ENCODE assay signal across 8 cellular contexts in the genomic region with DNA sequence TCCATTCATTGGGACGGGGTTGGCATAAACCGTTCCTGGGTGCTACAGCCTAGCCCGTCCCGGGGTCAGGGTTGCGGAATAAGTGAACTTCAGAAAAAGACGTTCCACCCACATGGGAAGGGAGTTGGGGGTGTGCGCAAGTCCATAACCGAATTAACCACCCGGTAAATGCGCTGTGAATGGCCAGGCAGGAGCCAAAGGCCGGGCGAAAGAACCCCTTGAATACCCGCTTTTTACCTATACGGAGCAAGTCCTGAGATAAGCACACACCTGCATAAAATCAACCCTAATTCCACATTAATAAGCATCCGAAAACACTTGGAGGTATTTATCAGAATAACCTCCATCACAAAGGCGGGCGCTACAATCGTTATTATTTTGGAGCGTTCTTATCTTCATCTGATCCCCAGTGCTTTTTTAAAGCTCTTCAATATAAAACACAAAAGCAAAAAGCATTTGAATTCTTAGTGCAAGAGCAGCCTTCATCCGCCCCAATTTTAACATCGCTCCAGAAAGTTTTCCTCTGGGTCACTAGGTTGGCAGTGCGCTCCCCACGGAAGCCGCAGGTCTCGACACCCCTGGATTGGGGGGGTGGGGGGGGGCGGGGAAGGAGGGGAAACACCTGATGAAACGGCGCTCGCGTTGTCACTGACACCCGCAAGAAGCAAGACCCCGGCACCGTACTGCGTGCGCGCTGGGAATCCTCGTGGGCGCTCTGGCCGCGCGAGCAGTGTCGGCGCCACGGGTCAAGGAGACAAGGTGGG. TPM values are rescaled to one million over a fixed set of nuclear protein-coding genes. Genes with fewer than 3 reads are reported as not detected.
DNase-seq lines count a peak whose midpoint lies in the region; ATAC-seq, FAIRE-seq and TF ChIP-seq lines count a peak whose summit lies in the region.

No MANE protein-coding gene starts in this region.

- peak overlapping the region; percentile 90 for H3K4me2 ChIP-seq in HCT116 (ENCODE audit: low read length)
- peak overlapping the region; percentile 92 for H3K4me2 ChIP-seq in astrocyte (ENCODE audit: low read length)

- H3K4me3 ChIP-seq in A673 (ENCODE audit: low read depth, low read length, poor library complexity, severe bottlenecking) (peak overlapping the region; percentile 91), HCT116 (replicated peaks in 1 of 2; ENCODE audit: low read depth in 1 of 2, low read length in 2 of 2) (peak overlapping the region; percentile 64 to 72), astrocyte (ENCODE audit: insufficient read depth, low read depth, low read length) (peak overlapping the region; percentile 78)

- no peak for TF ChIP-seq CTCF in A673 (conservative IDR thresholded peaks at IDR 0.05; ENCODE audit: low read depth, low read length)
- TF ChIP-seq CTCF in HCT116 (IDR thresholded peaks at IDR 0.05 in 2 of 3, conservative IDR thresholded peaks at IDR 0.05 in 1 of 3; ENCODE audit: borderline replicate concordance in 1 of 3, insufficient read depth in 1 of 3, low read depth in 2 of 3, low read length in 2 of 3) = no peak
- TF ChIP-seq CTCF in astrocyte (IDR thresholded peaks at IDR 0.05; ENCODE audit: insufficient read depth, low read depth, low read length) = no peak

- ATAC-seq in HCT116 (no peak), memory B cell (ENCODE audit: low read depth) (no peak)

- H3K4me3 Mint-ChIP-seq in astrocyte (ENCODE audit: unreplicated experiment) (peak overlapping the region; percentile 95), memory B cell (peak overlapping the region; percentile 73)

- H3K27me3 ChIP-seq in A673 (replicated peaks; ENCODE audit: insufficient read depth, low read depth, low read length, poor library complexity) = no peaks in the 10 kb centered on the region
- no peaks in the 10 kb centered on the region for H3K27me3 ChIP-seq in HCT116 (ENCODE audit: insufficient read depth, low read length)
- H3K27me3 ChIP-seq in astrocyte (ENCODE audit: insufficient read depth, low read length) = peaks cover 2% of the 10 kb centered on the region

- BruUV-seq in A673 (replicated peaks; lab: Mats Ljungman, UMichigan) (TSS peak; percentile 15), HCT116 (replicated peaks; lab: Mats Ljungman, UMichigan) (TSS peak; percentile 19)

- no peak overlapping the region for H2AFZ ChIP-seq in HCT116 (ENCODE audit: low read depth, low read length, poor library complexity, severe bottlenecking)
- peak overlapping the region; percentile 65 for H2AFZ ChIP-seq in astrocyte (ENCODE audit: low read depth, low read length)

- RAD21 ChIA-PET in HCT116 (lab: Charles Lee; ENCODE audit: low non-redundant PET in 1 of 2, low total read pairs in 2 of 2, uncharacterized antibody in 2 of 2, unreplicated experiment in 2 of 2) = no interaction called here

- H3K9me3 ChIP-seq in A673 (ENCODE audit: low read depth, low read length, poor library complexity, severe bottlenecking) = no peaks in the 10 kb centered on the region
- no peaks in the 10 kb centered on the region for H3K9me3 ChIP-seq in HCT116 (ENCODE audit: control insufficient read depth in 1 of 2, insufficient read depth in 1 of 2, low read depth in 1 of 2, low read length in 2 of 2)
- H3K9me3 ChIP-seq in astrocyte (ENCODE audit: insufficient read depth, low read depth, low read length) = no peaks in the 10 kb centered on the region

- H3K27me3 Mint-ChIP-seq in astrocyte (ENCODE audit: low read depth, unreplicated experiment) = peaks cover 9% of the 10 kb centered on the region
- peaks cover 14% of the 10 kb centered on the region for H3K27me3 Mint-ChIP-seq in memory B cell

- H3K9me3 Mint-ChIP-seq in astrocyte (ENCODE audit: unreplicated experiment) = no peaks in the 10 kb centered on the region
- peaks cover 2% of the 10 kb centered on the region for H3K9me3 Mint-ChIP-seq in memory B cell

- TF ChIP-seq POLR2A in HCT116 (IDR thresholded peaks at IDR 0.05; ENCODE audit: borderline replicate concordance, extremely low read depth, insufficient read depth, insufficient read length) (no peak), GM12891 (IDR thresholded peaks at IDR 0.05; ENCODE audit: low read depth, low read length) (no peak)

- H3K36me3 ChIP-seq in A673 (ENCODE audit: insufficient read depth, low read length, poor library complexity, severe bottlenecking) = no peaks in the 10 kb centered on the region
- no peaks in the 10 kb centered on the region; a peak in 1 of 4 replicates for H3K36me3 ChIP-seq in HCT116 (ENCODE audit: control insufficient read depth in 1 of 2, insufficient read depth in 2 of 2, low read length in 2 of 2)
- no peaks in the 10 kb centered on the region for H3K36me3 ChIP-seq in astrocyte (ENCODE audit: insufficient read depth, low read length)

- FAIRE-seq in astrocyte (lab: Jason Lieb, UNC) = no peak
- FAIRE-seq in GM12891 (lab: Jason Lieb, UNC) = no peak

- peaks cover 47% of the 10 kb centered on the region for H3K79me2 ChIP-seq in HCT116 (ENCODE audit: insufficient read depth, low read length)
- H3K79me2 ChIP-seq in astrocyte (ENCODE audit: insufficient read depth, low read length) = peaks cover 59% of the 10 kb centered on the region

- intact Hi-C loops in A673 (cut with micrococcal nuclease; ENCODE audit: unreplicated experiment) = loop anchor here (2.0 to 5.0 kb wide), 3 partner anchors 26 to 89 kb away; no protein-coding TSS in a partner anchor
- intact Hi-C loops in HCT116 (cut with micrococcal nuclease) = no loop called here

- H3K4me1 ChIP-seq in A673 (ENCODE audit: insufficient read depth, low read length, poor library complexity, severe bottlenecking) = peaks cover 36% of the 10 kb centered on the region
- H3K4me1 ChIP-seq in HCT116 (ENCODE audit: control insufficient read depth in 1 of 2, insufficient read depth in 2 of 2, low read length in 2 of 2) = peaks cover 12 to 27% of the 10 kb centered on the region in 2 experiments
- peaks cover 12% of the 10 kb centered on the region for H3K4me1 ChIP-seq in astrocyte (ENCODE audit: insufficient read depth, low read length)

- H3K27ac Mint-ChIP-seq in astrocyte (ENCODE audit: unreplicated experiment) (no peak overlapping the region), memory B cell (no peak overlapping the region)

- CTCF ChIA-PET in A673 (lab: Charles Lee) (no interaction called here), HCT116 (lab: Charles Lee) (no interaction called here)

- H3K9ac ChIP-seq in HCT116 (ENCODE audit: low read length) = peak overlapping the region; percentile 92
- H3K9ac ChIP-seq in astrocyte (ENCODE audit: low read length) = peak overlapping the region; percentile 81

- peak overlapping the region; percentile 52 for H3K27ac ChIP-seq in A673 (ENCODE audit: low read depth, low read length, poor library complexity, severe bottlenecking)
- H3K27ac ChIP-seq in HCT116 (ENCODE audit: low read depth, low read length) = peak overlapping the region; percentile 81
- H3K27ac ChIP-seq in astrocyte (ENCODE audit: low read depth, low read length) = peak overlapping the region; percentile 60

- POLR2A ChIA-PET in A673 (lab: Charles Lee; ENCODE audit: low non-redundant PET) (no interaction called here), HCT116 (lab: Charles Lee) (no interaction called here)

- H3K9me2 ChIP-seq in HCT116 (ENCODE audit: insufficient read depth) = no peaks in the 10 kb centered on the region

- no peaks in the 10 kb centered on the region for H4K20me1 ChIP-seq in HCT116 (ENCODE audit: insufficient read depth)
- H4K20me1 ChIP-seq in astrocyte (ENCODE audit: insufficient read depth, low read length) = peaks cover 21% of the 10 kb centered on the region

- peak; percentile 24 for DNase-seq in A673 (ENCODE audit: low spot score)
- no peak for DNase-seq in HCT116 (ENCODE audit: low read depth, low spot score)
- no peak for DNase-seq in astrocyte (ENCODE audit: low read depth)
- no peak for DNase-seq in memory B cell (ENCODE audit: low spot score in 2 of 2)
- DNase-seq in GM12891 (ENCODE audit: insufficient read length, low spot score) = no peak
- DNase-seq in activated CD4-positive, CD25-positive, alpha-beta regulatory T cell treated with anti-CD3 and anti-CD28 coated beads, Interleukin-2, amount 50 U/mL, for 72 hours = no peak
- no peak for DNase-seq in NCI-H187 treated with DMSO at 0.1 percent for 48 hours (lab: John Stamatoyannopoulos, UW)
- no peak for DNase-seq in AG08396 (ENCODE audit: low spot score)

- no peak for TF ChIP-seq RAD21 in HCT116 (IDR thresholded peaks at IDR 0.05; ENCODE audit: low read depth)

- H3K4me1 Mint-ChIP-seq in astrocyte (ENCODE audit: low read depth, unreplicated experiment) (peaks cover 7% of the 10 kb centered on the region), memory B cell (peaks cover 12% of the 10 kb centered on the region)

- H3K36me3 Mint-ChIP-seq in astrocyte (ENCODE audit: low read depth, unreplicated experiment) (no peaks in the 10 kb centered on the region), memory B cell (peaks cover 1% of the 10 kb centered on the region)

TF ChIP-seq in HCT116, 20 proteins besides CTCF, POLR2A, EP300 and RAD21 (continues in another document):
- TF ChIP-seq SRF (IDR thresholded peaks at IDR 0.05; ENCODE audit: low read depth) (no peak), CEBPB (IDR thresholded peaks at IDR 0.05; ENCODE audit: low read depth) (no peak), POLR2AphosphoS5 (IDR thresholded peaks at IDR 0.05; ENCODE audit: low read depth, low read length) (no peak), EZH2phosphoT487 (IDR thresholded peaks at IDR 0.05; ENCODE audit: borderline replicate concordance) (no peak)
- TF ChIP-seq, protein P1, sequence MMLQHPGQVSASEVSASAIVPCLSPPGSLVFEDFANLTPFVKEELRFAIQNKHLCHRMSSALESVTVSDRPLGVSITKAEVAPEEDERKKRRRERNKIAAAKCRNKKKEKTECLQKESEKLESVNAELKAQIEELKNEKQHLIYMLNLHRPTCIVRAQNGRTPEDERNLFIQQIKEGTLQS (IDR thresholded peaks at IDR 0.05) = no peak

TF ChIP-seq in GM12891, 5 proteins besides CTCF, POLR2A, EP300 and RAD21:
- TF ChIP-seq SPI1 (IDR thresholded peaks at IDR 0.05; ENCODE audit: low read depth, low read length) = no peak
- TF ChIP-seq PAX5 (IDR thresholded peaks at IDR 0.05; ENCODE audit: insufficient read depth, low read length, severe bottlenecking) = no peak
- TF ChIP-seq TAF1 (IDR thresholded peaks at IDR 0.05; ENCODE audit: low read depth, low read length) = no peak
- no peak for TF ChIP-seq POU2F2 (IDR thresholded peaks at IDR 0.05; ENCODE audit: low read depth, low read length)
- TF ChIP-seq POLR2AphosphoS5 (IDR thresholded peaks at IDR 0.05; ENCODE audit: low read depth, low read length) = no peak

RNA-seq across cellular contexts. Expression of a gene that starts 1.2 kb away (rescaled TPM):
- total RNA-seq in A673 (2021) (20.3 and 23.2 TPM in 2 replicates), HCT116 (2021; ENCODE audit: unreplicated experiment) (13.8 TPM), astrocyte (11.6 and 12.3 TPM in 2 replicates)
- 3.9 and 4.0 TPM in 2 replicates for polyA plus RNA-seq in HCT116 (2012)
- polyA plus RNA-seq in GM12891 (2012; ENCODE audit: low read depth, missing spikeins) = 0.01 TPM
